33 cellular contexts compared by ENCODE assay signal in the genomic region with DNA sequence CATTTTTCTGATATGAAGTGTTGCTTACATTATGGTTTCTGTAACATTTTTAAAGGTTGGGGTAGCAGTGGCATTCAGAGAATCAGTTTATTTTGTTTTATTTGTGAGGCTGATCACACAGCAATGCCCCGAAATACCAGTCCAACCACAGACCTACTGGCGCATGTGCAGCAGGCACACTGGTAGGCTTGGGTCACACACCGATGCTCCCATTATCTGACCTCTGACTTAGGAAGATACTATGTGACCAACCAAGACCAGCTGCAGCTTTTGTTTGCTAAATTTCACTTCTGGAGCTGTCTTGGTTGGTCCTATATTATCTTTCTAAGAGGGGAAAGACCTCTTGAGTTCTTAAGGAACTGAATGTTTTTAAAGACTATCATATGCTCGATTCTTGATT.
"Had no signal": no experiment of that assay in that cellular context is flagged by ENCODE, and none has a peak within 500 bp of the region (broad histone marks: within the 10 kb centered on the region; RNA-seq: fewer than 3 reads in every experiment).

No MANE protein-coding gene starts in this region.

- H3K79me2 ChIP-seq: parathyroid adenoma had no signal

- H3K4me1 ChIP-seq: neural progenitor cell, parathyroid adenoma, psoas muscle, right lobe of liver, sigmoid colon, suprapubic skin, testis, tibial artery, transverse colon, upper lobe of right lung, uterus had no signal

- H3K27ac Mint-ChIP-seq: naive thymus-derived CD8-positive, alpha-beta T cell; natural killer cell treated with Interleukin-12 subunit alpha and Interleukin-12 subunit beta and Interleukin-15 and Interleukin-18, amount 100 ng/mL, for 72 hours; nephron progenitor cell; neural progenitor cell; progenitor cell of endocrine pancreas; stimulated activated memory B cell treated with anti-CD40 and anti-IgM and Interleukin-4, amounts not matched to agents 10 μg/mL and 1 μg/mL and 100 μg/mL, for 72 hours; type B pancreatic cell had no signal

- H3K9me3 ChIP-seq: ovary, right lobe of liver, sigmoid colon, spleen, suprapubic skin, testis, tibial artery, transverse colon, upper lobe of right lung, uterus had no signal

- H3K27me3 Mint-ChIP-seq: naive thymus-derived CD8-positive, alpha-beta T cell; natural killer cell treated with Interleukin-12 subunit alpha and Interleukin-12 subunit beta and Interleukin-15 and Interleukin-18, amount 100 ng/mL, for 72 hours; progenitor cell of endocrine pancreas; stimulated activated memory B cell treated with anti-CD40 and anti-IgM and Interleukin-4, amounts not matched to agents 10 μg/mL and 1 μg/mL and 100 μg/mL, for 72 hours; stimulated activated naive CD8-positive, alpha-beta T cell treated with anti-CD3 and anti-CD28 coated beads, Interleukin-15, amount 100 ng/mL, for 72 hours; type B pancreatic cell had no signal

- DNase-seq: naive thymus-derived CD8-positive, alpha-beta T cell; nephron progenitor cell; occipital lobe; ovary; posterior cingulate gyrus; psoas muscle; right cardiac atrium; right lobe of liver; sigmoid colon; spleen; stimulated activated CD4-positive, alpha-beta T cell treated with anti-CD3 and anti-CD28 coated beads, Interleukin-12 subunit alpha, Interleukin-12 subunit beta, amount 100 ng/mL, for 4 hours; stimulated activated CD4-positive, alpha-beta T cell treated with anti-CD3 and anti-CD28 coated beads, Interleukin-1b, Interleukin-23, amount 100 ng/mL, for 48 hours; stimulated activated CD4-positive, alpha-beta T cell treated with anti-CD3 and anti-CD28 coated beads, Interleukin-4, amount 100 ng/mL, for 1 hour; stimulated activated CD4-positive, alpha-beta T cell treated with anti-CD3 and anti-CD28 coated beads, Interleukin-4, amount 100 ng/mL, for 4 hours; stimulated activated CD8-positive, alpha-beta memory T cell treated with anti-CD3 and anti-CD28 coated beads, Interleukin-4, amount 100 ng/mL, for 48 hours; stimulated activated naive CD4-positive, alpha-beta T cell; stimulated activated naive CD8-positive, alpha-beta T cell treated with anti-CD3 and anti-CD28 coated beads, Interleukin-15, amount 100 ng/mL, for 72 hours; stimulated activated naive CD8-positive, alpha-beta T cell treated with anti-CD3 and anti-CD28 coated beads, Interleukin-15, Interleukin-2, amounts not matched to agents 100 U/mL and 50 U/mL, for 24 hours; substantia nigra; testis; tibial artery; transverse colon; upper lobe of right lung; uterus had no signal

- H3K9ac ChIP-seq: neural progenitor cell, parathyroid adenoma had no signal

- H2AFZ ChIP-seq: neural progenitor cell, parathyroid adenoma had no signal

- H3K4me1 Mint-ChIP-seq: nephron progenitor cell; neural progenitor cell; stimulated activated memory B cell treated with anti-CD40 and anti-IgM and Interleukin-4, amounts not matched to agents 10 μg/mL and 1 μg/mL and 100 μg/mL, for 72 hours; stimulated activated naive CD8-positive, alpha-beta T cell treated with anti-CD3 and anti-CD28 coated beads, Interleukin-15, amount 100 ng/mL, for 72 hours had no signal

- H3K27ac ChIP-seq: neural progenitor cell, ovary, parathyroid adenoma, psoas muscle, right lobe of liver, sigmoid colon, skin epidermis, spleen, suprapubic skin, testis, tibial artery, transverse colon, upper lobe of right lung, uterus had no signal

- H3K27me3 ChIP-seq: neural progenitor cell, ovary, right lobe of liver, sigmoid colon, spleen, suprapubic skin, testis, tibial artery, transverse colon, upper lobe of right lung, uterus had no signal

- H3K4me2 ChIP-seq: neural progenitor cell, smooth muscle cell had no signal

- H3K4me3 ChIP-seq: neural progenitor cell, ovary, psoas muscle, right lobe of liver, sigmoid colon, skin epidermis, smooth muscle cell, spleen, suprapubic skin, testis, tibial artery, transverse colon, upper lobe of right lung, uterus had no signal

- H3K9me3 Mint-ChIP-seq: naive thymus-derived CD8-positive, alpha-beta T cell; natural killer cell treated with Interleukin-12 subunit alpha and Interleukin-12 subunit beta and Interleukin-15 and Interleukin-18, amount 100 ng/mL, for 72 hours; nephron progenitor cell; neural progenitor cell; stimulated activated memory B cell treated with anti-CD40 and anti-IgM and Interleukin-4, amounts not matched to agents 10 μg/mL and 1 μg/mL and 100 μg/mL, for 72 hours; stimulated activated naive CD8-positive, alpha-beta T cell treated with anti-CD3 and anti-CD28 coated beads, Interleukin-15, amount 100 ng/mL, for 72 hours; type B pancreatic cell had no signal

- H3K36me3 ChIP-seq: neural progenitor cell, ovary, uterus had no signal

- H3K4me3 Mint-ChIP-seq: naive thymus-derived CD8-positive, alpha-beta T cell; natural killer cell treated with Interleukin-12 subunit alpha and Interleukin-12 subunit beta and Interleukin-15 and Interleukin-18, amount 100 ng/mL, for 72 hours; nephron progenitor cell; neural progenitor cell; stimulated activated memory B cell treated with anti-CD40 and anti-IgM and Interleukin-4, amounts not matched to agents 10 μg/mL and 1 μg/mL and 100 μg/mL, for 72 hours; stimulated activated naive CD8-positive, alpha-beta T cell treated with anti-CD3 and anti-CD28 coated beads, Interleukin-15, amount 100 ng/mL, for 72 hours; type B pancreatic cell had no signal
